8 cellular contexts compared by ENCODE assay signal in genomic region chr6:62286470-62286843, GRCh38. TPM values are rescaled to one million over a fixed set of nuclear protein-coding genes. Genes with fewer than 3 reads are reported as not detected.
DNase-seq lines count a peak whose midpoint lies in the region; ATAC-seq and TF ChIP-seq lines count a peak whose summit lies in the region.

No MANE protein-coding gene starts in this region.

- no peak overlapping the region for H2BK120ac ChIP-seq in mesenchymal stem cell (ENCODE audit: low read depth, low read length)

- WGBS in mesenchymal stem cell: 13% methylated on average over 12 of the region's 13 CpGs

- TF ChIP-seq CTCF in BE2C (IDR thresholded peaks at IDR 0.05; ENCODE audit: low read depth, low read length) (no peak), OCI-LY3 (IDR thresholded peaks at IDR 0.05; ENCODE audit: low read depth, low read length) (no peak)

- no peak overlapping the region for H2BK5ac ChIP-seq in mesenchymal stem cell (ENCODE audit: low read depth, low read length, poor library complexity, severe bottlenecking)

- H3K27me3 ChIP-seq in BE2C (peaks cover 4% of the 10 kb centered on the region; the same call in 1 of the 2 replicates), OCI-LY3 (ENCODE audit: low read depth, low read length) (no peaks in the 10 kb centered on the region), mesenchymal stem cell (ENCODE audit: control insufficient read depth in 1 of 2, insufficient read depth in 1 of 2, low read length in 2 of 2) (peaks cover 17% of the 10 kb centered on the region in 2 experiments)

- H3K27ac ChIP-seq in OCI-LY3 (ENCODE audit: low read length) (no peak overlapping the region), mesenchymal stem cell (ENCODE audit: low read length, poor library complexity, severe bottlenecking) (no peak overlapping the region)

- H3K9me3 ChIP-seq in BE2C (no peaks in the 10 kb centered on the region), OCI-LY3 (ENCODE audit: insufficient read depth, low read length) (no peaks in the 10 kb centered on the region), mesenchymal stem cell (ENCODE audit: control insufficient read depth, low read length) (no peaks in the 10 kb centered on the region)

- H4K20me1 ChIP-seq in OCI-LY3 (ENCODE audit: insufficient read depth, low read length): no peaks in the 10 kb centered on the region

- H2AFZ ChIP-seq in OCI-LY3 (ENCODE audit: low read depth, low read length) (peak overlapping the region; percentile 79; the same call in 1 of the 2 replicates), mesenchymal stem cell (ENCODE audit: low read depth, low read length) (no peak overlapping the region)

- ATAC-seq in GM21447 (IDR thresholded peaks at IDR 0.05; ENCODE audit: unreplicated experiment): peak; percentile 4
- no peak for ATAC-seq in GM21390 (IDR thresholded peaks at IDR 0.05; ENCODE audit: unreplicated experiment)

- no peaks in the 10 kb centered on the region for H3K79me1 ChIP-seq in mesenchymal stem cell (replicated peaks; ENCODE audit: low read length, poor library complexity, severe bottlenecking)

- H2AK5ac ChIP-seq in mesenchymal stem cell (ENCODE audit: low read length, severe bottlenecking): no peak overlapping the region

- H3K4me1 ChIP-seq in BE2C: no peaks in the 10 kb centered on the region
- H3K4me1 ChIP-seq in OCI-LY3 (ENCODE audit: low read length): no peaks in the 10 kb centered on the region
- peaks cover 10% of the 10 kb centered on the region for H3K4me1 ChIP-seq in mesenchymal stem cell (ENCODE audit: control insufficient read depth, insufficient read depth, low read depth, low read length)

- CTCF ChIA-PET in HEK293T (lab: Yijun Ruan, JAX): no interaction called here

- peak overlapping the region; percentile 48 for H3K9ac ChIP-seq in OCI-LY3 (ENCODE audit: low read length)
- H3K9ac ChIP-seq in mesenchymal stem cell (ENCODE audit: low read length): no peak overlapping the region

- H3K4me2 ChIP-seq in OCI-LY3 (ENCODE audit: low read length) (peak overlapping the region; percentile 71), mesenchymal stem cell (ENCODE audit: low read length, poor library complexity, severe bottlenecking) (peak overlapping the region; percentile 58)

- H4K91ac ChIP-seq in mesenchymal stem cell (ENCODE audit: low read length): no peak overlapping the region

- H4K8ac ChIP-seq in mesenchymal stem cell (ENCODE audit: low read length): no peak overlapping the region

- H3K79me2 ChIP-seq in OCI-LY3 (ENCODE audit: low read length): no peaks in the 10 kb centered on the region

- H3K18ac ChIP-seq in mesenchymal stem cell (ENCODE audit: low read depth in 1 of 2, low read length in 2 of 2): no peak overlapping the region

- no peak overlapping the region for H2BK15ac ChIP-seq in mesenchymal stem cell (ENCODE audit: low read depth, poor library complexity, severe bottlenecking)

- H3K23ac ChIP-seq in mesenchymal stem cell (ENCODE audit: low read length in 2 of 2): no peak overlapping the region

- H3K4me3 ChIP-seq in BE2C (ENCODE audit: low read depth, low read length) (peak overlapping the region; percentile 36), OCI-LY3 (ENCODE audit: low read length) (peak overlapping the region; percentile 76), mesenchymal stem cell (ENCODE audit: insufficient read depth in 1 of 2, low read depth in 1 of 2, low read length in 2 of 2) (no peak overlapping the region)

- POLR2A ChIA-PET in HEK293T (lab: Yijun Ruan, JAX): no interaction called here

- H3K4ac ChIP-seq in mesenchymal stem cell (ENCODE audit: low read depth in 1 of 2, low read length in 2 of 2): no peak overlapping the region

- H3K14ac ChIP-seq in mesenchymal stem cell (ENCODE audit: low read length in 2 of 2): no peak overlapping the region

- H2BK12ac ChIP-seq in mesenchymal stem cell (ENCODE audit: low read length in 2 of 2): no peak overlapping the region

- DNase-seq in BE2C: no peak
- no peak for DNase-seq in mesenchymal stem cell
- no peak for DNase-seq in inferior parietal cortex (ENCODE audit: extremely low spot score)
- no peak for DNase-seq in HEK293T (ENCODE audit: extremely low spot score)
- no peak for DNase-seq in activated T-cell treated with anti-CD3 and anti-CD28 coated beads, Interleukin-2, amount 50 U/mL, for 1 hour

- no peaks in the 10 kb centered on the region for H3K36me3 ChIP-seq in BE2C
- no peaks in the 10 kb centered on the region for H3K36me3 ChIP-seq in OCI-LY3 (replicated peaks; ENCODE audit: low read depth, low read length)
- H3K36me3 ChIP-seq in mesenchymal stem cell (ENCODE audit: control insufficient read depth in 1 of 2, insufficient read depth in 2 of 2, low read depth in 1 of 2, low read length in 2 of 2): no peaks in the 10 kb centered on the region

TF ChIP-seq in HEK293T, 16 proteins besides CTCF, POLR2A, EP300 and RAD21:
- no peak for TF ChIP-seq CTBP1 (IDR thresholded peaks at IDR 0.05; ENCODE audit: borderline replicate concordance)
- TF ChIP-seq ARNT (IDR thresholded peaks at IDR 0.05): no peak
- no peak for TF ChIP-seq TARDBP (IDR thresholded peaks at IDR 0.05)
- no peak for TF ChIP-seq L3MBTL2 (conservative IDR thresholded peaks at IDR 0.05)
- no peak for TF ChIP-seq LEF1 (IDR thresholded peaks at IDR 0.05; ENCODE audit: borderline replicate concordance)
- TF ChIP-seq BHLHE40 (IDR thresholded peaks at IDR 0.05; ENCODE audit: borderline replicate concordance): no peak
- TF ChIP-seq SP1 (IDR thresholded peaks at IDR 0.05): no peak
- TF ChIP-seq HDGF (IDR thresholded peaks at IDR 0.05; ENCODE audit: borderline replicate concordance): no peak
- TF ChIP-seq SUZ12 (IDR thresholded peaks at IDR 0.05): no peak
- no peak for TF ChIP-seq FOXM1 (IDR thresholded peaks at IDR 0.05; ENCODE audit: borderline replicate concordance)
- TF ChIP-seq FOXK2 (IDR thresholded peaks at IDR 0.05): no peak
- TF ChIP-seq ZNF384 (IDR thresholded peaks at IDR 0.05): no peak
- TF ChIP-seq ELF4 (IDR thresholded peaks at IDR 0.05): no peak
- no peak for TF ChIP-seq NFRKB (IDR thresholded peaks at IDR 0.05)
- no peak for TF ChIP-seq PKNOX1 (IDR thresholded peaks at IDR 0.05)
- TF ChIP-seq FOXA1 (IDR thresholded peaks at IDR 0.05): no peak

RNA-seq across cellular contexts. Expression of gene KHDRBS2, which starts 0.4 kb away (rescaled TPM):
- not detected for polyA plus RNA-seq in BE2C (2012; ENCODE audit: insufficient read depth, insufficient read length, low read depth)
- not detected for polyA plus RNA-seq in mesenchymal stem cell (2013, experiment 1 of 2)
- polyA plus RNA-seq in mesenchymal stem cell (2013, experiment 2 of 2): 0.01 TPM

Comparison
In these comparisons a context has a peak if more than half of its experiments do, and no peak if none do; other contexts are left out.
1. H3K4me3 ChIP-seq: peak in BE2C (single experiment) and OCI-LY3 (single experiment); none in mesenchymal stem cell (0 of 2).